In the genomic region with DNA sequence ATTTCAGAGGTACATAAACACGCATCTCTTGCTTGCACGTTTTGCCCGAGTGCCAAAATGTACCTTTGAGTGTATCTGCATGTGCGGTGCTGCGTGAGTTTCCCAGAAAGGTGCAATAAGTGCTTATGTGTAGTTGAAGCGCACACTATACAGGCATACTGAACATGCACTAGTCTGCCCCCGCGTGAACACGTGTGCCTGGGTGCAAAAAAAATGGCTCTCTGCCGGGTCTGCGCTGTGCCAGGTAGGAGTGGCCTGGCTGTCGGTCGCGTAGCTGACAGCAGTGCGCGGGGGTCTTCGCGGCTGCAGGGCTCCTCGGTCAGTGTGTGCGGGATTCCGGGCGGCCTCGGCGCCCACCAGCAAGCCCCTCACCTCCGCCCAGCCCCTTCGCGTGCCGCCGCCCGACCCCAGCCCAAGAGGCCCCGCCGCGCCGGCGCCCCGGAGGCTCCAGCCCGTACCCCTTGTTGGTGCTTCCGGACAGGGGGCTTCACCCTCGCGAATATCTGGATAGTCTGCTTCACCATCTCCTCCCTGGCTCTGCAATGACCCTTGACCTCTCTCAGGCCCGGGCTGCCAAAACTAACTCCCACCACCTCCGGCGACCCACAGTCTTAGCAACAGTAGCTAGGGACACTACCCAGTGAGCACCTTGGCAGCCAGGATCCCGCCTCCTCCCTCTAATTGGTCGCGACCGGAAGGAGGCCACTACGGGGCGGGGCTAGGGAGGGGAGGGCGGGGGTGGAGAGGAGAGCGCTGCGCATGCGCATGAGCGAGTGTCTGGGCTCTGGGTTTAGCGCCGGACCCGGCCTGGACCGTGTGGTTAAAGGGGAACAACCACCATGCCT, we compare ENCODE assay signal across 1 cellular context.
A peak's percentile ranks its signal among the peaks of the same experiment; 100 is the strongest.
TF ChIP-seq lines count a peak whose summit lies in the region.

KIF6 (minus strand) TSS at position 622 of the 845 bp plus-strand sequence; CDS start at position 524, 98 bp downstream.

TF ChIP-seq in K562, 482 proteins besides CTCF, POLR2A, EP300 and RAD21 (continued from another document and continues in another):
- TF ChIP-seq ZNF318 (IDR thresholded peaks at IDR 0.05; ENCODE audit: borderline replicate concordance in 1 of 2, low read depth in 1 of 2) (no peak), NR2C2 (CRISPR knock-in tag; IDR thresholded peaks at IDR 0.05) (no peak), NR2C2 (tag; IDR thresholded peaks at IDR 0.05) (peak; percentile 40; the same call in 1 of the 2 replicates), EGR1 (conservative IDR thresholded peaks at IDR 0.05) (peak; percentile 70), ZNF609 (CRISPR knock-in tag; IDR thresholded peaks at IDR 0.05; ENCODE audit: borderline replicate concordance) (no peak), PHF21A (IDR thresholded peaks at IDR 0.05; ENCODE audit: borderline replicate concordance, low read depth) (no peak), TAF15 (IDR thresholded peaks at IDR 0.05; ENCODE audit: low read depth, low read length) (no peak), NR2C1 (IDR thresholded peaks at IDR 0.05) (no peak), NR2C1 (tag; IDR thresholded peaks at IDR 0.05) (peak; percentile 54), CREM (IDR thresholded peaks at IDR 0.05; ENCODE audit: low read depth) (no peak), ZNF695 (CRISPR knock-in tag; IDR thresholded peaks at IDR 0.05) (no peak), ZNF263 (CRISPR knock-in tag; IDR thresholded peaks at IDR 0.05; ENCODE audit: borderline replicate concordance) (no peak), HDAC1 (IDR thresholded peaks at IDR 0.05) (no peak), TSC22D4 (tag; IDR thresholded peaks at IDR 0.05) (no peak), RERE (CRISPR knock-in tag; IDR thresholded peaks at IDR 0.05; ENCODE audit: borderline replicate concordance) (no peak), MTF1 (CRISPR knock-in tag; IDR thresholded peaks at IDR 0.05; ENCODE audit: borderline replicate concordance) (no peak), MAZ (CRISPR knock-in tag; conservative IDR thresholded peaks at IDR 0.05 in 1 of 2, IDR thresholded peaks at IDR 0.05 in 1 of 2) (peak in 1 of 2 experiments; percentile 75; a peak in 2 of 4 replicates), HMG20B (CRISPR knock-in tag; IDR thresholded peaks at IDR 0.05) (no peak), RBFOX2 (IDR thresholded peaks at IDR 0.05; ENCODE audit: low read depth, low read length) (no peak), MXI1 (IDR thresholded peaks at IDR 0.05; ENCODE audit: low read depth, low read length) (no peak), TCF7L2 (IDR thresholded peaks at IDR 0.05; ENCODE audit: low read depth, low read length) (no peak), ZBTB2 (IDR thresholded peaks at IDR 0.05) (peak; percentile 92), BMI1 (IDR thresholded peaks at IDR 0.05; ENCODE audit: low read length) (no peak)
- TF ChIP-seq, protein P1, sequence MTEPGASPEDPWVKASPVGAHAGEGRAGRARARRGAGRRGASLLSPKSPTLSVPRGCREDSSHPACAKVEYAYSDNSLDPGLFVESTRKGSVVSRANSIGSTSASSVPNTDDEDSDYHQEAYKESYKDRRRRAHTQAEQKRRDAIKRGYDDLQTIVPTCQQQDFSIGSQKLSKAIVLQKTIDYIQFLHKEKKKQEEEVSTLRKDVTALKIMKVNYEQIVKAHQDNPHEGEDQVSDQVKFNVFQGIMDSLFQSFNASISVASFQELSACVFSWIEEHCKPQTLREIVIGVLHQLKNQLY (CRISPR knock-in tag; conservative IDR thresholded peaks at IDR 0.05): no peak
- TF ChIP-seq, protein P2, sequence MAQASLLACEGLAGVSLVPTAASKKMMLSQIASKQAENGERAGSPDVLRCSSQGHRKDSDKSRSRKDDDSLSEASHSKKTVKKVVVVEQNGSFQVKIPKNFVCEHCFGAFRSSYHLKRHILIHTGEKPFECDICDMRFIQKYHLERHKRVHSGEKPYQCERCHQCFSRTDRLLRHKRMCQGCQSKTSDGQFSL (CRISPR knock-in tag; IDR thresholded peaks at IDR 0.05): no peak
- TF ChIP-seq, protein P2 (tag; IDR thresholded peaks at IDR 0.05): no peak
